2 cellular contexts compared by ENCODE assay signal in the genomic region with DNA sequence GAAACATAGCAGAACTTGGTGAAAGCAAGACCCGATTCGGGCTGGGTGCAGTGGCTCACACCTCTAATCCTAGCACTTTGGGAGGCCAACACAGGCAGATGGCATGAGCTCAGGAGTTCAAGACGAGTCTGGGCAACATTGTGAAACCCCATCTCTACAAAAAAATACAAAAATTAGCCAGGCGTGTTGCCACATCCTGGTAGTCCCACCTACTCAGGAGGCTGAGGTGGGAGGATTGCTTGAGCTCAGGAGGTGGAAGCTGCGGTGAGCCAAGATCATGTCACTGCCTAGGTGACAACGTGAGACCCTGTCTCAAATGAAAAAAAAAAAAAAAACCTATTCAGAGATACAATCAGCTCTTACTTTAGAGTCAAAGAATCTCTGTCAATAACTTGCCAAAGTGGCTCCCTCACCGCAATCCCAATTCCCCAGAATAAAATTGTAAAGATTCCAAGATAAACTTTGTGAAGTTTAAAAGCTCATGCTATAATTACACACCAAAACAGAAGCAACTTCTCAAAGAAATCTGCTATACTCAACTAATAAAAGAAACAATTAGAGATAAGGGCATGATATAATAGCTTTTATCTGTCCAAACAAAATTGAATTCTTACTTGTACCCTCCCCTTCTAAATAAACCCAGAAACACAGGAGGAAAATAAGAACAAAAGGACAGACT.
TF ChIP-seq lines count a peak whose summit lies in the region.

No MANE protein-coding gene starts in this region.

TF ChIP-seq in GM12891, 5 proteins besides CTCF, POLR2A, EP300 and RAD21 (continued from another document):
- TF ChIP-seq TAF1 (IDR thresholded peaks at IDR 0.05; ENCODE audit: low read depth, low read length) = no peak
- no peak for TF ChIP-seq POU2F2 (IDR thresholded peaks at IDR 0.05; ENCODE audit: low read depth, low read length)

TF ChIP-seq in GM12878, 131 proteins besides CTCF, POLR2A, EP300 and RAD21 (continued from another document):
- no peak for TF ChIP-seq CHD2 (IDR thresholded peaks at IDR 0.05; ENCODE audit: borderline replicate concordance, low read depth, low read length)
- TF ChIP-seq NFYA (IDR thresholded peaks at IDR 0.05; ENCODE audit: borderline replicate concordance, low read depth, low read length) = no peak
- 0 out of 2 replicates have a peak, but pooled peaks have one; percentile 19 for TF ChIP-seq ATF2 (IDR thresholded peaks at IDR 0.05; ENCODE audit: low read length)
- no peak for TF ChIP-seq CHD4 (IDR thresholded peaks at IDR 0.05)
- no peak for TF ChIP-seq BRCA1 (IDR thresholded peaks at IDR 0.05; ENCODE audit: low read depth, low read length)
- TF ChIP-seq, protein P1, sequence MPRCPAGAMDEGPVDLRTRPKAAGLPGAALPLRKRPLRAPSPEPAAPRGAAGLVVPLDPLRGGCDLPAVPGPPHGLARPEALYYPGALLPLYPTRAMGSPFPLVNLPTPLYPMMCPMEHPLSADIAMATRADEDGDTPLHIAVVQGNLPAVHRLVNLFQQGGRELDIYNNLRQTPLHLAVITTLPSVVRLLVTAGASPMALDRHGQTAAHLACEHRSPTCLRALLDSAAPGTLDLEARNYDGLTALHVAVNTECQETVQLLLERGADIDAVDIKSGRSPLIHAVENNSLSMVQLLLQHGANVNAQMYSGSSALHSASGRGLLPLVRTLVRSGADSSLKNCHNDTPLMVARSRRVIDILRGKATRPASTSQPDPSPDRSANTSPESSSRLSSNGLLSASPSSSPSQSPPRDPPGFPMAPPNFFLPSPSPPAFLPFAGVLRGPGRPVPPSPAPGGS (IDR thresholded peaks at IDR 0.05; ENCODE audit: borderline replicate concordance, insufficient read depth, low read depth, low read length, poor library complexity, severe bottlenecking) = no peak
- peak; percentile 82 for TF ChIP-seq RUNX3 (IDR thresholded peaks at IDR 0.05; ENCODE audit: low read length)
- TF ChIP-seq USF1 (IDR thresholded peaks at IDR 0.05; ENCODE audit: borderline replicate concordance, extremely low read length, insufficient read depth, low read depth, low read length) = no peak
- no peak for TF ChIP-seq SKIL (IDR thresholded peaks at IDR 0.05; ENCODE audit: low read depth, poor library complexity, severe bottlenecking)
- no peak for TF ChIP-seq POLR2AphosphoS2 (IDR thresholded peaks at IDR 0.05; ENCODE audit: low read depth, low read length)
- TF ChIP-seq IKZF2 (IDR thresholded peaks at IDR 0.05) = peak in 1 of 2 experiments; percentile 26; a peak in 1 of 4 replicates
- TF ChIP-seq CBFB (IDR thresholded peaks at IDR 0.05; ENCODE audit: low read depth) = no peak
- TF ChIP-seq DPF2 (IDR thresholded peaks at IDR 0.05) = no peak
- no peak for TF ChIP-seq ZNF274 (IDR thresholded peaks at IDR 0.05; ENCODE audit: insufficient read depth, insufficient read length)
- TF ChIP-seq EED (IDR thresholded peaks at IDR 0.05; ENCODE audit: low read depth) = 0 out of 2 replicates have a peak, but pooled peaks have one; percentile 15
- no peak for TF ChIP-seq MTA2 (IDR thresholded peaks at IDR 0.05; ENCODE audit: low read depth)
- TF ChIP-seq ETV6 (conservative IDR thresholded peaks at IDR 0.05 in 1 of 2, IDR thresholded peaks at IDR 0.05 in 1 of 2; ENCODE audit: borderline replicate concordance in 1 of 2, low read depth in 1 of 2) = 0 out of 4 replicates have a peak, but pooled peaks of 1 of the 2 experiments have one; percentile 14
